ENCODE assay signal across 20 cellular contexts in genomic region chrX:41958861-41959260, GRCh38.
"Had no signal": no experiment of that assay in that cellular context is flagged by ENCODE, and none has a peak within 500 bp of the region (broad histone marks: within the 10 kb centered on the region; RNA-seq: fewer than 3 reads in every experiment).

No MANE protein-coding gene starts in this region.

- H3K4me1 ChIP-seq: psoas muscle, right lobe of liver, stomach, transverse colon had no signal

- H3K27me3 Mint-ChIP-seq: stimulated activated memory B cell treated with anti-CD40 and anti-IgM and Interleukin-4, amounts not matched to agents 10 μg/mL and 1 μg/mL and 100 μg/mL, for 72 hours had no signal

- H3K9me3 ChIP-seq: heart left ventricle, neutrophil, psoas muscle, right lobe of liver, stomach, thoracic aorta, transverse colon had no signal

- H3K4me3 Mint-ChIP-seq: naive thymus-derived CD4-positive, alpha-beta T cell; nephron progenitor cell; stimulated activated memory B cell treated with anti-CD40 and anti-IgM and Interleukin-4, amounts not matched to agents 10 μg/mL and 1 μg/mL and 100 μg/mL, for 72 hours had no signal

- H3K27ac ChIP-seq: dorsolateral prefrontal cortex, heart left ventricle, neutrophil, psoas muscle, right lobe of liver, stomach, thoracic aorta, transverse colon had no signal

- H3K4me3 ChIP-seq: dorsolateral prefrontal cortex, heart left ventricle, psoas muscle, right lobe of liver, stomach, thoracic aorta, transverse colon had no signal

- H3K27me3 ChIP-seq: neutrophil, right lobe of liver, stomach, transverse colon had no signal

- H3K36me3 ChIP-seq: heart left ventricle, neutrophil, right lobe of liver, stomach, thoracic aorta, transverse colon had no signal

- ATAC-seq: heart left ventricle; naive thymus-derived CD4-positive, alpha-beta T cell; psoas muscle; stimulated activated memory B cell treated with anti-CD40 and anti-IgM and Interleukin-4, amounts not matched to agents 10 μg/mL and 1 μg/mL and 100 μg/mL, for 72 hours had no signal

- H3K36me3 Mint-ChIP-seq: naive thymus-derived CD4-positive, alpha-beta T cell; stimulated activated memory B cell treated with anti-CD40 and anti-IgM and Interleukin-4, amounts not matched to agents 10 μg/mL and 1 μg/mL and 100 μg/mL, for 72 hours had no signal

- DNase-seq: cortex of kidney; dorsolateral prefrontal cortex; effector CD8-positive, alpha-beta T cell; heart left ventricle; kidney glomerular epithelial cell; mesendoderm; naive thymus-derived CD4-positive, alpha-beta T cell; nephron progenitor cell; psoas muscle; retina; right lobe of liver; stimulated activated CD4-positive, alpha-beta T cell treated with anti-CD3 and anti-CD28 coated beads, Interleukin-4, amount 100 ng/mL, for 1 hour; stimulated activated CD8-positive, alpha-beta memory T cell treated with anti-CD3 and anti-CD28 coated beads, Interleukin-4, amount 100 ng/mL, for 48 hours; stomach; substantia nigra; transverse colon had no signal

- FAIRE-seq: frontal cortex had no signal

- H3K4me1 Mint-ChIP-seq: nephron progenitor cell; stimulated activated memory B cell treated with anti-CD40 and anti-IgM and Interleukin-4, amounts not matched to agents 10 μg/mL and 1 μg/mL and 100 μg/mL, for 72 hours had no signal

- H3K9me3 Mint-ChIP-seq: nephron progenitor cell; stimulated activated memory B cell treated with anti-CD40 and anti-IgM and Interleukin-4, amounts not matched to agents 10 μg/mL and 1 μg/mL and 100 μg/mL, for 72 hours had no signal

- H3K27ac Mint-ChIP-seq: naive thymus-derived CD4-positive, alpha-beta T cell; nephron progenitor cell; stimulated activated memory B cell treated with anti-CD40 and anti-IgM and Interleukin-4, amounts not matched to agents 10 μg/mL and 1 μg/mL and 100 μg/mL, for 72 hours had no signal
